Comparison of ENCODE assay signal across 8 cellular contexts in the genomic region with DNA sequence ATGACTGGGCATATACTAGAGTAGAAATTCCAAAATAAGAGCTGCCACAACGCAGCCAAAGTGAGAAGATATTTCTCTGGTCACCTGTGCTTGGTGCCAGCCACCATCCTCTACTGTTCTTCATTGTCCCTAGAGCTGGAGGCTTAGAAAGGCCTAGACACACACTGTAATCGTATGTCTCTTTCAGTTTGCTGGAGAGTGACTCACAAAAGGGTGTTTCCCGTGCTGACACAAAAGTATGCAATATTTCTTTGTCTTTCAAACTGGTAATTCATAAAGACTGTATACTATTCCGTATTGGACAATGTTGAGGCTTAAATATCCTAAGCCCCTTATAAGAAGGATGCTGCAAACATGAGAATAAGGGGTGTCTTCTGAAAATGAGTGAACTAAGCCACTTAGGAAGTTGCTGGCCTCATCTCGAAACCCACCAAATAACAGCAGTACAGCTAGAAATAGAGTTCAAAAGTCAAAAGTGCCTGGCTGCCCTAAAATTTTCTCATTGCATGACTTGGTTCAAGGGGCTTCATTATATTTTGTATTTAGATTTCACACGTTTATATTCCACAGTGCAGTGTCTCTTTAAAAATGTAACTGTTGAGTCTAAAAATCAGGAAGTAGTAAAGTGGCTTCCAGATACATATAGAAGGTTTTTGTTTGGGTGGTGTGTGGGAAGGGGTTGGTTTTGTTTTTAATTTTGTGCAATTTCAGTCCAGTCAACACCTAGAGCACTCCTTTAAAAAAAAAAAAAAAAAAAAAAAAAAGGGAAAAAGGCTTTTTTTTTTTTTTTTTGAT.
DNase-seq lines count a peak whose midpoint lies in the region; ATAC-seq and TF ChIP-seq lines count a peak whose summit lies in the region.
"Had no signal": no experiment of that assay in that cellular context is flagged by ENCODE, and none has a peak within 500 bp of the region (broad histone marks: within the 10 kb centered on the region; RNA-seq: fewer than 3 reads in every experiment).

No MANE protein-coding gene starts in this region.

- H3K4me2 ChIP-seq in MM.1S (ENCODE audit: low read depth, low read length): no peak overlapping the region

- H3K79me2 ChIP-seq in MM.1S (ENCODE audit: low read length): no peaks in the 10 kb centered on the region

- TF ChIP-seq POLR2A in erythroblast (IDR thresholded peaks at IDR 0.05; ENCODE audit: low read length): no peak

- no peak overlapping the region for H2AFZ ChIP-seq in MM.1S (ENCODE audit: low read length)

- H3K27me3 ChIP-seq in MM.1S (replicated peaks; ENCODE audit: insufficient read depth, low read length): no peaks in the 10 kb centered on the region

- H3K27ac ChIP-seq in MM.1S (ENCODE audit: low read length): no peak overlapping the region
- H3K27ac ChIP-seq: lower lobe of right lung had no signal

- no peaks in the 10 kb centered on the region for H4K20me1 ChIP-seq in MM.1S (ENCODE audit: insufficient read depth, low read length)

- H3F3A ChIP-seq in MM.1S (ENCODE audit: insufficient read depth, low read length): no peaks in the 10 kb centered on the region

- no peak overlapping the region for H3K4me3 ChIP-seq in MM.1S (ENCODE audit: low read length)
- H3K4me3 ChIP-seq: lower lobe of right lung had no signal

- H3K9me3 ChIP-seq in MM.1S (replicated peaks; ENCODE audit: insufficient read depth, low read length): no peaks in the 10 kb centered on the region
- H3K9me3 ChIP-seq: lower lobe of right lung had no signal

- DNase-seq in NCI-H460 (ENCODE audit: extremely low read depth, low read depth): peak; percentile 43
- peak; percentile 14 for DNase-seq in iris pigment epithelial cell (ENCODE audit: low read depth)
- no peak for DNase-seq in occipital lobe (lab: John Stamatoyannopoulos, UW)
- DNase-seq in MM.1S: no peak
- DNase-seq in erythroblast (lab: John Stamatoyannopoulos, UW): no peak
- DNase-seq: lower lobe of right lung had no signal

- no peaks in the 10 kb centered on the region for H3K9me2 ChIP-seq in MM.1S (replicated peaks; ENCODE audit: insufficient read depth, low read length)

- TF ChIP-seq CTCF in MM.1S (IDR thresholded peaks at IDR 0.05; ENCODE audit: low read length): no peak

- H3K9ac ChIP-seq in MM.1S (ENCODE audit: low read length): no peak overlapping the region

- no peaks in the 10 kb centered on the region for H3K36me3 ChIP-seq in MM.1S (replicated peaks; ENCODE audit: insufficient read depth, low read length)
- H3K36me3 ChIP-seq: lower lobe of right lung had no signal

- no peaks in the 10 kb centered on the region for H3K4me1 ChIP-seq in MM.1S (ENCODE audit: low read length)
- H3K4me1 ChIP-seq: lower lobe of right lung had no signal

- ATAC-seq in GM18907 (IDR thresholded peaks at IDR 0.05; ENCODE audit: unreplicated experiment) (peak; percentile 83), HG02623 (IDR thresholded peaks at IDR 0.05; ENCODE audit: unreplicated experiment) (peak; percentile 81)

Comparison
In these comparisons a context has a peak if more than half of its experiments do, and no peak if none do; other contexts are left out.
1. DNase-seq: peak in NCI-H460 (single experiment) and iris pigment epithelial cell (single experiment); none in occipital lobe (single experiment), MM.1S (single experiment) and erythroblast (0 of 2).